In genomic region chr2:149441255-149441654, GRCh38 we compare ENCODE assay signal across 18 cellular contexts.
DNase-seq lines count a peak whose midpoint lies in the region; ATAC-seq and TF ChIP-seq lines count a peak whose summit lies in the region.
"Had no signal": no experiment of that assay in that cellular context is flagged by ENCODE, and none has a peak within 500 bp of the region (broad histone marks: within the 10 kb centered on the region; RNA-seq: fewer than 3 reads in every experiment).

No MANE protein-coding gene starts in this region.

- H3K36me3 Mint-ChIP-seq in HFFc6 (ENCODE audit: low read depth) (0 out of 2 replicates have a peak, but pooled peaks cover 5% of the 10 kb centered on the region), nephron progenitor cell (ENCODE audit: low read depth) (peaks cover 30% of the 10 kb centered on the region), T-helper 17 cell (ENCODE audit: low read depth) (peaks cover 3% of the 10 kb centered on the region)
- H3K36me3 Mint-ChIP-seq: CD14-positive monocyte had no signal

- H3K9me3 ChIP-seq in T-helper 17 cell (ENCODE audit: control insufficient read depth, low read length, poor library complexity, severe bottlenecking) = no peaks in the 10 kb centered on the region
- no peaks in the 10 kb centered on the region for H3K9me3 ChIP-seq in mucosa of descending colon
- H3K9me3 ChIP-seq: SJSA1 had no signal

- H3K9me3 Mint-ChIP-seq in HFFc6 (no peaks in the 10 kb centered on the region), nephron progenitor cell (no peaks in the 10 kb centered on the region)

- DNase-seq in HFFc6 (no peak), fibroblast of peridontal ligament (ENCODE audit: extremely low read depth) (peak; percentile 9), nephron progenitor cell (no peak), T-helper 17 cell (no peak), DMS153 (lab: John Stamatoyannopoulos, UW) (no peak), mucosa of descending colon (no peak)
- no peak for DNase-seq in stimulated activated naive CD4-positive, alpha-beta T cell treated with Interleukin-2 at 50 U/mL for 16 hours (lab: John Stamatoyannopoulos, UW)
- DNase-seq: ACHN, DMS79 treated with DMSO at 0.1 percent for 48 hours, H7, NCI-H1417, NCI-H187, NCI-H2107, NCI-H524, NCI-H82, PC-9 had no signal

- H3K4me3 Mint-ChIP-seq in HFFc6 (no peak overlapping the region), nephron progenitor cell (no peak overlapping the region), T-helper 17 cell (no peak overlapping the region)
- H3K4me3 Mint-ChIP-seq: CD14-positive monocyte had no signal

- H3K36me3 ChIP-seq in mucosa of descending colon (ENCODE audit: low read depth) = no peaks in the 10 kb centered on the region
- H3K36me3 ChIP-seq: SJSA1 had no signal

- H3K27ac Mint-ChIP-seq in HFFc6 (peak overlapping the region; percentile 19; the same call in 1 of the 2 replicates), nephron progenitor cell (peak overlapping the region; percentile 58), T-helper 17 cell (no peak overlapping the region)
- H3K27ac Mint-ChIP-seq: CD14-positive monocyte had no signal

- no peak overlapping the region for H3K4me3 ChIP-seq in mucosa of descending colon
- H3K4me3 ChIP-seq: PC-9, SJSA1 had no signal

- no peaks in the 10 kb centered on the region for H3K4me1 ChIP-seq in mucosa of descending colon (ENCODE audit: low read depth)

- ATAC-seq in T-helper 17 cell (no peak), mucosa of descending colon (no peak)

- intact Hi-C loops in mucosa of descending colon (cut with DNase I, micrococcal nuclease) = no loop called here

- H3K27me3 Mint-ChIP-seq in HFFc6 (ENCODE audit: insufficient read depth) = no peaks in the 10 kb centered on the region
- no peaks in the 10 kb centered on the region for H3K27me3 Mint-ChIP-seq in nephron progenitor cell (ENCODE audit: low read depth, poor library complexity)
- peaks cover 27% of the 10 kb centered on the region for H3K27me3 Mint-ChIP-seq in T-helper 17 cell

- TF ChIP-seq CTCF in HFFc6 (IDR thresholded peaks at IDR 0.05) = no peak
- no peak for TF ChIP-seq CTCF in nephron progenitor cell (IDR thresholded peaks at IDR 0.05)
- TF ChIP-seq CTCF in mucosa of descending colon (IDR thresholded peaks at IDR 0.05) = no peak

- H3K4me1 Mint-ChIP-seq in HFFc6 (ENCODE audit: low read depth) = peaks cover 59% of the 10 kb centered on the region
- H3K4me1 Mint-ChIP-seq in nephron progenitor cell = peaks cover 4% of the 10 kb centered on the region
- peaks cover 2% of the 10 kb centered on the region for H3K4me1 Mint-ChIP-seq in T-helper 17 cell
- H3K4me1 Mint-ChIP-seq: CD14-positive monocyte had no signal
